ENCODE assay signal across 1 cellular context in genomic region chr17:38747385-38748328, GRCh38.
A peak's percentile ranks its signal among the peaks of the same experiment; 100 is the strongest.
TF ChIP-seq lines count a peak whose summit lies in the region.

No MANE protein-coding gene starts in this region.

TF ChIP-seq in H1, 55 proteins besides CTCF, POLR2A, EP300 and RAD21 (continued from another document):
- no peak for TF ChIP-seq ATF2 (IDR thresholded peaks at IDR 0.05; ENCODE audit: low read length)
- TF ChIP-seq ASH2L (IDR thresholded peaks at IDR 0.05; ENCODE audit: low read length), result peak; percentile 62
- peak; percentile 90 for TF ChIP-seq YY1 (IDR thresholded peaks at IDR 0.05; ENCODE audit: low read depth, low read length)
- TF ChIP-seq PHF8 (conservative IDR thresholded peaks at IDR 0.05; ENCODE audit: low read depth, low read length), result peak; percentile 37; the same call in 1 of the 2 replicates
- peak; percentile 72 for TF ChIP-seq KDM4A (IDR thresholded peaks at IDR 0.05; ENCODE audit: low read depth, low read length, severe bottlenecking)
- TF ChIP-seq SIN3A (conservative IDR thresholded peaks at IDR 0.05 in 1 of 2, IDR thresholded peaks at IDR 0.05 in 1 of 2; ENCODE audit: low read depth in 1 of 2, low read length in 2 of 2), result 0 out of 4 replicates have a peak, but pooled peaks of 1 of the 2 experiments have one; percentile 15
- TF ChIP-seq TAF1 (IDR thresholded peaks at IDR 0.05; ENCODE audit: low read depth, low read length), result peak; percentile 3; the same call in 1 of the 2 replicates
- no peak for TF ChIP-seq E2F6 (IDR thresholded peaks at IDR 0.05)
- peak; percentile 52; the same call in 1 of the 2 replicates for TF ChIP-seq BACH1 (IDR thresholded peaks at IDR 0.05; ENCODE audit: low read length)
- TF ChIP-seq SRF (IDR thresholded peaks at IDR 0.05; ENCODE audit: low read depth, low read length), result no peak
- TF ChIP-seq EZH2 (IDR thresholded peaks at IDR 0.05; ENCODE audit: low read depth, low read length, severe bottlenecking), result no peak
- no peak for TF ChIP-seq MAX (IDR thresholded peaks at IDR 0.05)
- no peak for TF ChIP-seq CEBPB (IDR thresholded peaks at IDR 0.05; ENCODE audit: low read depth, low read length)
- no peak for TF ChIP-seq SP2 (IDR thresholded peaks at IDR 0.05; ENCODE audit: low read length)
- TF ChIP-seq RBBP5 (IDR thresholded peaks at IDR 0.05; ENCODE audit: borderline replicate concordance, low read depth, low read length), result peak; percentile 32
- no peak for TF ChIP-seq USF2 (IDR thresholded peaks at IDR 0.05; ENCODE audit: low read length)
